ENCODE assay signal across 1 cellular context in the genomic region with DNA sequence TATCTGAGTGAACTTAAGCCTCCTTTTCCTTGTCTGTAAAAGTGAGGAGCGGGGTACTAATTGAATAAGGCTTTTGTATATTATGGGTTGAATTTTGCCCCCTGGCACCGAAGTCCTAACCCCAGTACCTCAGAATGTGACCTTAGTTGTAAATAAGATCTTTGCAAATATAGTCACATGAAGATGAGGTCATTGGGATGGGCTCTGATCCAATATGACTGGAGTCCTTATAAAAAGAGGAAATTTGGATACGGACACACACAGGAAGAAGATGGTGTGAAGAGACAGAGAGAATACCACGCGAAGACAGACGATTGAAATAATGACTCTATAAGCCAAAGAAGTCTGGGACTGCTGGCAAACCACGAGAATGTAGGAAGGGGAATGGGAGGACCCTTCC.
TF ChIP-seq lines count a peak whose summit lies in the region.

No MANE protein-coding gene starts in this region.

TF ChIP-seq in H1, 55 proteins besides CTCF, POLR2A, EP300 and RAD21 (continued from another document):
- TF ChIP-seq CBX8 (IDR thresholded peaks at IDR 0.05; ENCODE audit: borderline replicate concordance, low read depth, low read length): no peak
- TF ChIP-seq GABPA (IDR thresholded peaks at IDR 0.05; ENCODE audit: borderline replicate concordance, insufficient read depth, low read length): no peak
- TF ChIP-seq TAF1 (IDR thresholded peaks at IDR 0.05; ENCODE audit: low read depth, low read length): no peak
- no peak for TF ChIP-seq NANOG (IDR thresholded peaks at IDR 0.05; ENCODE audit: insufficient read depth, low read depth, low read length, poor library complexity, severe bottlenecking)
- no peak for TF ChIP-seq GTF2F1 (IDR thresholded peaks at IDR 0.05; ENCODE audit: borderline replicate concordance, low read depth, low read length)
- TF ChIP-seq SP2 (IDR thresholded peaks at IDR 0.05; ENCODE audit: low read length): no peak
- no peak for TF ChIP-seq SIRT6 (IDR thresholded peaks at IDR 0.05; ENCODE audit: low read length)
- no peak for TF ChIP-seq ATF2 (IDR thresholded peaks at IDR 0.05; ENCODE audit: low read length)
TF ChIP-seq in H1: peak in this region for 0.
